In the genomic region with DNA sequence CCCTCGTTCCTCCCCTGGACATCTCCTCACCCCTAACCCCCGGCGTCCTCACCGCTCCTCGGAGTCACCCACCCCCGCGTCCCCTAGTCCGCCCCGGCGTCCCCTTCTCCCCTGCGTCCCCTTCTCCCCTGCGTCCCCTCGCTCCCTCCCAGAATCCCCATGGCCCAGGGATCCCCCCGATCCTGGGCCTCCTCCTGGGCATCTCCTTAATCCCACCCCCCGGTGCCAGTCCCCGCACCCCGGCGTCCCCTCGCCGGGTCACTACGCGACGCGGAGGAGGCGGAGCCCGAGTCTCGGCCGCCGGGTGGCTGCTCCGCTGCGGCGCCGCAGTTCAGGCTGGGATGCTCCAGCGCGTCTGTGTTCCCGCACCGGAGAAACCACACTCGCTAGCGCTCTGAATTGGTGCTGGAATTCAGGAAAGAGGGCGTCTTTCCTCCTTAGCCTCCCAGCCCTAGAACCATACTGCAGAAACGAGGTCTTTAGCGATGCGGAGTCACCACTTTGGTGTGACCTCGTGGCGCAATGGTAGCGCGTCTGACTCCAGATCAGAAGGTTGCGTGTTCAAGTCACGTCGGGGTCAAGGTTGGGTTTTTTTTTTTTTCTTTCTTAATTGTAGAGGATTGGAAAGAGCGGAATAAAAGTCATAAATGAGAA, we compare ENCODE assay signal across 1 cellular context.
TF ChIP-seq lines count a peak whose summit lies in the region.

No MANE protein-coding gene starts in this region.

TF ChIP-seq in K562, 482 proteins besides CTCF, POLR2A, EP300 and RAD21 (continued from another document and continues in another):
- TF ChIP-seq, protein P1, sequence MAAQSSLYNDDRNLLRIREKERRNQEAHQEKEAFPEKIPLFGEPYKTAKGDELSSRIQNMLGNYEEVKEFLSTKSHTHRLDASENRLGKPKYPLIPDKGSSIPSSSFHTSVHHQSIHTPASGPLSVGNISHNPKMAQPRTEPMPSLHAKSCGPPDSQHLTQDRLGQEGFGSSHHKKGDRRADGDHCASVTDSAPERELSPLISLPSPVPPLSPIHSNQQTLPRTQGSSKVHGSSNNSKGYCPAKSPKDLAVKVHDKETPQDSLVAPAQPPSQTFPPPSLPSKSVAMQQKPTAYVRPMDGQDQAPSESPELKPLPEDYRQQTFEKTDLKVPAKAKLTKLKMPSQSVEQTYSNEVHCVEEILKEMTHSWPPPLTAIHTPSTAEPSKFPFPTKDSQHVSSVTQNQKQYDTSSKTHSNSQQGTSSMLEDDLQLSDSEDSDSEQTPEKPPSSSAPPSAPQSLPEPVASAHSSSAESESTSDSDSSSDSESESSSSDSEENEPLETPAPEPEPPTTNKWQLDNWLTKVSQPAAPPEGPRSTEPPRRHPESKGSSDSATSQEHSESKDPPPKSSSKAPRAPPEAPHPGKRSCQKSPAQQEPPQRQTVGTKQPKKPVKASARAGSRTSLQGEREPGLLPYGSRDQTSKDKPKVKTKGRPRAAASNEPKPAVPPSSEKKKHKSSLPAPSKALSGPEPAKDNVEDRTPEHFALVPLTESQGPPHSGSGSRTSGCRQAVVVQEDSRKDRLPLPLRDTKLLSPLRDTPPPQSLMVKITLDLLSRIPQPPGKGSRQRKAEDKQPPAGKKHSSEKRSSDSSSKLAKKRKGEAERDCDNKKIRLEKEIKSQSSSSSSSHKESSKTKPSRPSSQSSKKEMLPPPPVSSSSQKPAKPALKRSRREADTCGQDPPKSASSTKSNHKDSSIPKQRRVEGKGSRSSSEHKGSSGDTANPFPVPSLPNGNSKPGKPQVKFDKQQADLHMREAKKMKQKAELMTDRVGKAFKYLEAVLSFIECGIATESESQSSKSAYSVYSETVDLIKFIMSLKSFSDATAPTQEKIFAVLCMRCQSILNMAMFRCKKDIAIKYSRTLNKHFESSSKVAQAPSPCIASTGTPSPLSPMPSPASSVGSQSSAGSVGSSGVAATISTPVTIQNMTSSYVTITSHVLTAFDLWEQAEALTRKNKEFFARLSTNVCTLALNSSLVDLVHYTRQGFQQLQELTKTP (IDR thresholded peaks at IDR 0.05; ENCODE audit: low read depth in 1 of 2, partially characterized antibody in 2 of 2), result peak in 1 of 2 experiments; percentile 24
- no peak for TF ChIP-seq CHCHD3 (CRISPR knock-in tag; IDR thresholded peaks at IDR 0.05)
- TF ChIP-seq CREB1 (IDR thresholded peaks at IDR 0.05), result no peak
- peak; percentile 45; the same call in 1 of the 2 replicates for TF ChIP-seq CREB1 (CRISPR knock-in tag; IDR thresholded peaks at IDR 0.05)
- TF ChIP-seq TEAD2 (tag; IDR thresholded peaks at IDR 0.05), result no peak
- no peak for TF ChIP-seq ZFPM2 (CRISPR knock-in tag; IDR thresholded peaks at IDR 0.05)
- no peak for TF ChIP-seq ZNF780A (CRISPR knock-in tag; IDR thresholded peaks at IDR 0.05)
- peak; percentile 75 to 80 for TF ChIP-seq NRF1 (conservative IDR thresholded peaks at IDR 0.05 in 1 of 2, IDR thresholded peaks at IDR 0.05 in 1 of 2)
- TF ChIP-seq ERF (CRISPR knock-in tag; IDR thresholded peaks at IDR 0.05), result no peak
- no peak for TF ChIP-seq CBFB (CRISPR knock-in tag; IDR thresholded peaks at IDR 0.05)
- TF ChIP-seq HEY1 (CRISPR knock-in tag; IDR thresholded peaks at IDR 0.05; ENCODE audit: borderline replicate concordance), result no peak
- peak in 1 of 2 experiments; percentile 75; a peak in 1 of 4 replicates for TF ChIP-seq HDAC1 (IDR thresholded peaks at IDR 0.05)
- TF ChIP-seq ZNF184 (CRISPR knock-in tag; IDR thresholded peaks at IDR 0.05), result no peak
- no peak for TF ChIP-seq FOXP1 (CRISPR knock-in tag; IDR thresholded peaks at IDR 0.05)
- no peak for TF ChIP-seq THRAP3 (IDR thresholded peaks at IDR 0.05; ENCODE audit: borderline replicate concordance)
- no peak for TF ChIP-seq MED1 (CRISPR knock-in tag; IDR thresholded peaks at IDR 0.05; ENCODE audit: borderline replicate concordance)
- TF ChIP-seq HIVEP1 (CRISPR knock-in tag; IDR thresholded peaks at IDR 0.05), result no peak
- TF ChIP-seq, protein P2, sequence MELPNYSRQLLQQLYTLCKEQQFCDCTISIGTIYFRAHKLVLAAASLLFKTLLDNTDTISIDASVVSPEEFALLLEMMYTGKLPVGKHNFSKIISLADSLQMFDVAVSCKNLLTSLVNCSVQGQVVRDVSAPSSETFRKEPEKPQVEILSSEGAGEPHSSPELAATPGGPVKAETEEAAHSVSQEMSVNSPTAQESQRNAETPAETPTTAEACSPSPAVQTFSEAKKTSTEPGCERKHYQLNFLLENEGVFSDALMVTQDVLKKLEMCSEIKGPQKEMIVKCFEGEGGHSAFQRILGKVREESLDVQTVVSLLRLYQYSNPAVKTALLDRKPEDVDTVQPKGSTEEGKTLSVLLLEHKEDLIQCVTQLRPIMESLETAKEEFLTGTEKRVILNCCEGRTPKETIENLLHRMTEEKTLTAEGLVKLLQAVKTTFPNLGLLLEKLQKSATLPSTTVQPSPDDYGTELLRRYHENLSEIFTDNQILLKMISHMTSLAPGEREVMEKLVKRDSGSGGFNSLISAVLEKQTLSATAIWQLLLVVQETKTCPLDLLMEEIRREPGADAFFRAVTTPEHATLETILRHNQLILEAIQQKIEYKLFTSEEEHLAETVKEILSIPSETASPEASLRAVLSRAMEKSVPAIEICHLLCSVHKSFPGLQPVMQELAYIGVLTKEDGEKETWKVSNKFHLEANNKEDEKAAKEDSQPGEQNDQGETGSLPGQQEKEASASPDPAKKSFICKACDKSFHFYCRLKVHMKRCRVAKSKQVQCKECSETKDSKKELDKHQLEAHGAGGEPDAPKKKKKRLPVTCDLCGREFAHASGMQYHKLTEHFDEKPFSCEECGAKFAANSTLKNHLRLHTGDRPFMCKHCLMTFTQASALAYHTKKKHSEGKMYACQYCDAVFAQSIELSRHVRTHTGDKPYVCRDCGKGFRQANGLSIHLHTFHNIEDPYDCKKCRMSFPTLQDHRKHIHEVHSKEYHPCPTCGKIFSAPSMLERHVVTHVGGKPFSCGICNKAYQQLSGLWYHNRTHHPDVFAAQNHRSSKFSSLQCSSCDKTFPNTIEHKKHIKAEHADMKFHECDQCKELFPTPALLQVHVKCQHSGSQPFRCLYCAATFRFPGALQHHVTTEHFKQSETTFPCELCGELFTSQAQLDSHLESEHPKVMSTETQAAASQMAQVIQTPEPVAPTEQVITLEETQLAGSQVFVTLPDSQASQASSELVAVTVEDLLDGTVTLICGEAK (IDR thresholded peaks at IDR 0.05), result peak; percentile 87
- TF ChIP-seq, protein P2 (CRISPR knock-in tag; IDR thresholded peaks at IDR 0.05), result no peak
- TF ChIP-seq MTA3 (IDR thresholded peaks at IDR 0.05; ENCODE audit: borderline replicate concordance), result no peak
- no peak for TF ChIP-seq ZFX (CRISPR knock-in tag; IDR thresholded peaks at IDR 0.05)
- TF ChIP-seq ESRRA (IDR thresholded peaks at IDR 0.05; ENCODE audit: borderline replicate concordance, low read depth), result peak; percentile 64; the same call in 1 of the 2 replicates
- TF ChIP-seq MCM5 (IDR thresholded peaks at IDR 0.05; ENCODE audit: low read depth), result no peak
- TF ChIP-seq ZNF668 (CRISPR knock-in tag; IDR thresholded peaks at IDR 0.05), result no peak
- TF ChIP-seq SNRNP70 (optimal IDR thresholded peaks at IDR 0.05; ENCODE audit: low read depth, low read length), result no peak
- TF ChIP-seq TFAM (CRISPR knock-in tag; conservative IDR thresholded peaks at IDR 0.05), result no peak
- peak; percentile 65 for TF ChIP-seq BDP1 (IDR thresholded peaks at IDR 0.05; ENCODE audit: insufficient read depth, insufficient read length)
- TF ChIP-seq, protein P3, sequence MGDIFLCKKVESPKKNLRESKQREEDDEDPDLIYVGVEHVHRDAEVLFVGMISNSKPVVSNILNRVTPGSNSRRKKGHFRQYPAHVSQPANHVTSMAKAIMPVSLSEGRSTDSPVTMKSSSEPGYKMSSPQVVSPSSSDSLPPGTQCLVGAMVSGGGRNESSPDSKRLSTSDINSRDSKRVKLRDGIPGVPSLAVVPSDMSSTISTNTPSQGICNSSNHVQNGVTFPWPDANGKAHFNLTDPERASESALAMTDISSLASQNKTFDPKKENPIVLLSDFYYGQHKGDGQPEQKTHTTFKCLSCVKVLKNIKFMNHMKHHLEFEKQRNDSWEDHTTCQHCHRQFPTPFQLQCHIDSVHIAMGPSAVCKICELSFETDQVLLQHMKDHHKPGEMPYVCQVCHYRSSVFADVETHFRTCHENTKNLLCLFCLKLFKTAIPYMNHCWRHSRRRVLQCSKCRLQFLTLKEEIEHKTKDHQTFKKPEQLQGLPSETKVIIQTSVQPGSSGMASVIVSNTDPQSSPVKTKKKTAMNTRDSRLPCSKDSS (IDR thresholded peaks at IDR 0.05; ENCODE audit: low read depth, partially characterized antibody), result no peak
- TF ChIP-seq ZNF165 (CRISPR knock-in tag; IDR thresholded peaks at IDR 0.05; ENCODE audit: borderline replicate concordance), result no peak
- no peak for TF ChIP-seq RBM17 (IDR thresholded peaks at IDR 0.05; ENCODE audit: borderline replicate concordance, low read depth, low read length)
- TF ChIP-seq CXXC5 (CRISPR knock-in tag; IDR thresholded peaks at IDR 0.05), result peak; percentile 71
- TF ChIP-seq, protein P4, sequence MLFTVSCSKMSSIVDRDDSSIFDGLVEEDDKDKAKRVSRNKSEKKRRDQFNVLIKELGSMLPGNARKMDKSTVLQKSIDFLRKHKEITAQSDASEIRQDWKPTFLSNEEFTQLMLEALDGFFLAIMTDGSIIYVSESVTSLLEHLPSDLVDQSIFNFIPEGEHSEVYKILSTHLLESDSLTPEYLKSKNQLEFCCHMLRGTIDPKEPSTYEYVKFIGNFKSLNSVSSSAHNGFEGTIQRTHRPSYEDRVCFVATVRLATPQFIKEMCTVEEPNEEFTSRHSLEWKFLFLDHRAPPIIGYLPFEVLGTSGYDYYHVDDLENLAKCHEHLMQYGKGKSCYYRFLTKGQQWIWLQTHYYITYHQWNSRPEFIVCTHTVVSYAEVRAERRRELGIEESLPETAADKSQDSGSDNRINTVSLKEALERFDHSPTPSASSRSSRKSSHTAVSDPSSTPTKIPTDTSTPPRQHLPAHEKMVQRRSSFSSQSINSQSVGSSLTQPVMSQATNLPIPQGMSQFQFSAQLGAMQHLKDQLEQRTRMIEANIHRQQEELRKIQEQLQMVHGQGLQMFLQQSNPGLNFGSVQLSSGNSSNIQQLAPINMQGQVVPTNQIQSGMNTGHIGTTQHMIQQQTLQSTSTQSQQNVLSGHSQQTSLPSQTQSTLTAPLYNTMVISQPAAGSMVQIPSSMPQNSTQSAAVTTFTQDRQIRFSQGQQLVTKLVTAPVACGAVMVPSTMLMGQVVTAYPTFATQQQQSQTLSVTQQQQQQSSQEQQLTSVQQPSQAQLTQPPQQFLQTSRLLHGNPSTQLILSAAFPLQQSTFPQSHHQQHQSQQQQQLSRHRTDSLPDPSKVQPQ (CRISPR knock-in tag; IDR thresholded peaks at IDR 0.05; ENCODE audit: borderline replicate concordance), result no peak
- TF ChIP-seq GATAD2A (IDR thresholded peaks at IDR 0.05), result no peak
- no peak for TF ChIP-seq BCOR (IDR thresholded peaks at IDR 0.05)
- no peak for TF ChIP-seq SMAD2 (IDR thresholded peaks at IDR 0.05; ENCODE audit: low read depth, low read length)
- TF ChIP-seq XRCC5 (IDR thresholded peaks at IDR 0.05; ENCODE audit: low read depth, low read length), result no peak
- TF ChIP-seq, protein P5, sequence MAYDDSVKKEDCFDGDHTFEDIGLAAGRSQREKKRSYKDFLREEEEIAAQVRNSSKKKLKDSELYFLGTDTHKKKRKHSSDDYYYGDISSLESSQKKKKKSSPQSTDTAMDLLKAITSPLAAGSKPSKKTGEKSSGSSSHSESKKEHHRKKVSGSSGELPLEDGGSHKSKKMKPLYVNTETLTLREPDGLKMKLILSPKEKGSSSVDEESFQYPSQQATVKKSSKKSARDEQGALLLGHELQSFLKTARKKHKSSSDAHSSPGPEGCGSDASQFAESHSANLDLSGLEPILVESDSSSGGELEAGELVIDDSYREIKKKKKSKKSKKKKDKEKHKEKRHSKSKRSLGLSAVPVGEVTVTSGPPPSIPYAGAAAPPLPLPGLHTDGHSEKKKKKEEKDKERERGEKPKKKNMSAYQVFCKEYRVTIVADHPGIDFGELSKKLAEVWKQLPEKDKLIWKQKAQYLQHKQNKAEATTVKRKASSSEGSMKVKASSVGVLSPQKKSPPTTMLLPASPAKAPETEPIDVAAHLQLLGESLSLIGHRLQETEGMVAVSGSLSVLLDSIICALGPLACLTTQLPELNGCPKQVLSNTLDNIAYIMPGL (CRISPR knock-in tag; IDR thresholded peaks at IDR 0.05), result peak; percentile 49; the same call in 1 of the 2 replicates
- no peak; the same call in 1 of the 2 replicates for TF ChIP-seq RAD51 (IDR thresholded peaks at IDR 0.05; ENCODE audit: borderline replicate concordance, low read depth)
- no peak for TF ChIP-seq SAFB (IDR thresholded peaks at IDR 0.05; ENCODE audit: borderline replicate concordance, low read depth, low read length)
- peak; percentile 99 for TF ChIP-seq POLR2H (tag; IDR thresholded peaks at IDR 0.05; ENCODE audit: low read depth)
- 0 out of 2 replicates have a peak, but pooled peaks have one; percentile 38 for TF ChIP-seq KDM2B (CRISPR knock-in tag; IDR thresholded peaks at IDR 0.05)
- TF ChIP-seq GTF2F1 (IDR thresholded peaks at IDR 0.05; ENCODE audit: low read depth, low read length), result no peak
- TF ChIP-seq SMAD1 (IDR thresholded peaks at IDR 0.05; ENCODE audit: low read depth, low read length, partially characterized antibody), result no peak
- TF ChIP-seq ZNF79 (CRISPR knock-in tag; IDR thresholded peaks at IDR 0.05; ENCODE audit: low read depth), result no peak
- no peak for TF ChIP-seq HMG20A (CRISPR knock-in tag; conservative IDR thresholded peaks at IDR 0.05)
- TF ChIP-seq HNRNPL (IDR thresholded peaks at IDR 0.05; ENCODE audit: low read depth, low read length), result no peak
- TF ChIP-seq PHF20 (IDR thresholded peaks at IDR 0.05; ENCODE audit: partially characterized antibody), result peak; percentile 47
- TF ChIP-seq NR2F6 (CRISPR knock-in tag; IDR thresholded peaks at IDR 0.05), result no peak
